ENCODE assay signal across 2 cellular contexts in genomic region chr5:145158654-145159199, GRCh38.
TF ChIP-seq lines count a peak whose summit lies in the region.

No MANE protein-coding gene starts in this region.

TF ChIP-seq in IMR-90, 13 proteins besides CTCF, POLR2A, EP300 and RAD21 (continued from another document):
- TF ChIP-seq, protein P1, sequence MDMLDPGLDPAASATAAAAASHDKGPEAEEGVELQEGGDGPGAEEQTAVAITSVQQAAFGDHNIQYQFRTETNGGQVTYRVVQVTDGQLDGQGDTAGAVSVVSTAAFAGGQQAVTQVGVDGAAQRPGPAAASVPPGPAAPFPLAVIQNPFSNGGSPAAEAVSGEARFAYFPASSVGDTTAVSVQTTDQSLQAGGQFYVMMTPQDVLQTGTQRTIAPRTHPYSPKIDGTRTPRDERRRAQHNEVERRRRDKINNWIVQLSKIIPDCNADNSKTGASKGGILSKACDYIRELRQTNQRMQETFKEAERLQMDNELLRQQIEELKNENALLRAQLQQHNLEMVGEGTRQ (IDR thresholded peaks at IDR 0.05; ENCODE audit: low read depth, low read length), result no peak
- TF ChIP-seq MXI1 (IDR thresholded peaks at IDR 0.05; ENCODE audit: borderline replicate concordance, low read depth, low read length), result no peak
- no peak for TF ChIP-seq NFE2L2 (IDR thresholded peaks at IDR 0.05; ENCODE audit: low read depth, low read length)
- no peak for TF ChIP-seq BHLHE40 (IDR thresholded peaks at IDR 0.05; ENCODE audit: low read depth, low read length)
- no peak for TF ChIP-seq FOS (IDR thresholded peaks at IDR 0.05; ENCODE audit: low read depth, low read length)
- TF ChIP-seq RCOR1 (IDR thresholded peaks at IDR 0.05; ENCODE audit: insufficient replicate concordance, low read length), result no peak

TF ChIP-seq in WTC11, 78 proteins besides CTCF, POLR2A, EP300 and RAD21 (continued from another document):
- TF ChIP-seq, protein P2, sequence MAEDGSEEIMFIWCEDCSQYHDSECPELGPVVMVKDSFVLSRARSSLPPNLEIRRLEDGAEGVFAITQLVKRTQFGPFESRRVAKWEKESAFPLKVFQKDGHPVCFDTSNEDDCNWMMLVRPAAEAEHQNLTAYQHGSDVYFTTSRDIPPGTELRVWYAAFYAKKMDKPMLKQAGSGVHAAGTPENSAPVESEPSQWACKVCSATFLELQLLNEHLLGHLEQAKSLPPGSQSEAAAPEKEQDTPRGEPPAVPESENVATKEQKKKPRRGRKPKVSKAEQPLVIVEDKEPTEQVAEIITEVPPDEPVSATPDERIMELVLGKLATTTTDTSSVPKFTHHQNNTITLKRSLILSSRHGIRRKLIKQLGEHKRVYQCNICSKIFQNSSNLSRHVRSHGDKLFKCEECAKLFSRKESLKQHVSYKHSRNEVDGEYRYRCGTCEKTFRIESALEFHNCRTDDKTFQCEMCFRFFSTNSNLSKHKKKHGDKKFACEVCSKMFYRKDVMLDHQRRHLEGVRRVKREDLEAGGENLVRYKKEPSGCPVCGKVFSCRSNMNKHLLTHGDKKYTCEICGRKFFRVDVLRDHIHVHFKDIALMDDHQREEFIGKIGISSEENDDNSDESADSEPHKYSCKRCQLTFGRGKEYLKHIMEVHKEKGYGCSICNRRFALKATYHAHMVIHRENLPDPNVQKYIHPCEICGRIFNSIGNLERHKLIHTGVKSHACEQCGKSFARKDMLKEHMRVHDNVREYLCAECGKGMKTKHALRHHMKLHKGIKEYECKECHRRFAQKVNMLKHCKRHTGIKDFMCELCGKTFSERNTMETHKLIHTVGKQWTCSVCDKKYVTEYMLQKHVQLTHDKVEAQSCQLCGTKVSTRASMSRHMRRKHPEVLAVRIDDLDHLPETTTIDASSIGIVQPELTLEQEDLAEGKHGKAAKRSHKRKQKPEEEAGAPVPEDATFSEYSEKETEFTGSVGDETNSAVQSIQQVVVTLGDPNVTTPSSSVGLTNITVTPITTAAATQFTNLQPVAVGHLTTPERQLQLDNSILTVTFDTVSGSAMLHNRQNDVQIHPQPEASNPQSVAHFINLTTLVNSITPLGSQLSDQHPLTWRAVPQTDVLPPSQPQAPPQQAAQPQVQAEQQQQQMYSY (CRISPR knock-in tag; IDR thresholded peaks at IDR 0.05), result no peak
- TF ChIP-seq FOXJ3 (CRISPR knock-in tag; IDR thresholded peaks at IDR 0.05; ENCODE audit: borderline replicate concordance) (no peak), SMAD4 (CRISPR knock-in tag; IDR thresholded peaks at IDR 0.05) (no peak), FOXK1 (CRISPR knock-in tag; IDR thresholded peaks at IDR 0.05) (peak; percentile 57), ATF1 (CRISPR knock-in tag; IDR thresholded peaks at IDR 0.05) (no peak)
- TF ChIP-seq, protein P3, sequence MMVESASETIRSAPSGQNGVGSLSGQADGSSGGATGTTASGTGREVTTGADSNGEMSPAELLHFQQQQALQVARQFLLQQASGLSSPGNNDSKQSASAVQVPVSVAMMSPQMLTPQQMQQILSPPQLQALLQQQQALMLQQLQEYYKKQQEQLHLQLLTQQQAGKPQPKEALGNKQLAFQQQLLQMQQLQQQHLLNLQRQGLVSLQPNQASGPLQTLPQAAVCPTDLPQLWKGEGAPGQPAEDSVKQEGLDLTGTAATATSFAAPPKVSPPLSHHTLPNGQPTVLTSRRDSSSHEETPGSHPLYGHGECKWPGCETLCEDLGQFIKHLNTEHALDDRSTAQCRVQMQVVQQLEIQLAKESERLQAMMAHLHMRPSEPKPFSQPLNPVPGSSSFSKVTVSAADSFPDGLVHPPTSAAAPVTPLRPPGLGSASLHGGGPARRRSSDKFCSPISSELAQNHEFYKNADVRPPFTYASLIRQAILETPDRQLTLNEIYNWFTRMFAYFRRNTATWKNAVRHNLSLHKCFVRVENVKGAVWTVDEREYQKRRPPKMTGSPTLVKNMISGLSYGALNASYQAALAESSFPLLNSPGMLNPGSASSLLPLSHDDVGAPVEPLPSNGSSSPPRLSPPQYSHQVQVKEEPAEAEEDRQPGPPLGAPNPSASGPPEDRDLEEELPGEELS (CRISPR knock-in tag; IDR thresholded peaks at IDR 0.05), result peak; percentile 95; the same call in 1 of the 2 replicates
- TF ChIP-seq, protein P1 (CRISPR knock-in tag; IDR thresholded peaks at IDR 0.05), result no peak
